Comparison of ENCODE assay signal across 8 cellular contexts in genomic region chr18:47150824-47151366, GRCh38. TPM values are rescaled to one million over a fixed set of nuclear protein-coding genes. Genes with fewer than 3 reads are reported as not detected.
DNase-seq lines count a peak whose midpoint lies in the region; ATAC-seq and TF ChIP-seq lines count a peak whose summit lies in the region.

No MANE protein-coding gene starts in this region.

- H3K27ac ChIP-seq in layer of hippocampus (ENCODE audit: low read depth, low read length) (peak overlapping the region; percentile 87), subcutaneous abdominal adipose tissue (ENCODE audit: low read depth, low read length) (peak overlapping the region; percentile 77)

- no peaks in the 10 kb centered on the region for H3K27me3 Mint-ChIP-seq in Calu3 (ENCODE audit: unreplicated experiment)
- H3K27me3 Mint-ChIP-seq in brain = peaks cover 6% of the 10 kb centered on the region

- H3K36me3 Mint-ChIP-seq in Calu3 (ENCODE audit: insufficient read depth, unreplicated experiment) (peaks cover 22% of the 10 kb centered on the region), brain (peaks cover 7% of the 10 kb centered on the region)

- H3K9ac ChIP-seq in subcutaneous abdominal adipose tissue (ENCODE audit: low read length in 5 of 5) = peak overlapping the region; percentile 28 to 98 (median 91)

- in situ Hi-C loops in G401 (cut with HindIII; ENCODE audit: low sequenced_read_pairs) = no loop called here

- ATAC-seq in GM21529 (IDR thresholded peaks at IDR 0.05; ENCODE audit: unreplicated experiment) = peak; percentile 24

- H3K4me3 Mint-ChIP-seq in Calu3 (ENCODE audit: low read depth, unreplicated experiment) = peak overlapping the region; percentile 93
- H3K4me3 Mint-ChIP-seq in brain = peak overlapping the region; percentile 96 to 99 (median 98)

- H3K27me3 ChIP-seq in layer of hippocampus (ENCODE audit: control insufficient read depth, insufficient read depth, low read length) = no peaks in the 10 kb centered on the region
- H3K27me3 ChIP-seq in subcutaneous abdominal adipose tissue (ENCODE audit: control insufficient read depth in 5 of 5, insufficient read depth in 4 of 5, low read length in 5 of 5) = no peaks in the 10 kb centered on the region

- peaks cover 10 to 24% (median 13%) of the 10 kb centered on the region in 5 donors for H3K36me3 ChIP-seq in subcutaneous abdominal adipose tissue (ENCODE audit: control insufficient read depth in 5 of 5, insufficient read depth in 5 of 5, low read length in 5 of 5)

- DNase-seq in Calu3 = no peak
- DNase-seq in NAMALWA (ENCODE audit: low spot score) = peak; percentile 15
- DNase-seq in G401 (ENCODE audit: low spot score) = no peak
- DNase-seq in NCI-H1048 (lab: John Stamatoyannopoulos, UW) = no peak

- H3K9me3 ChIP-seq in subcutaneous abdominal adipose tissue (ENCODE audit: control insufficient read depth in 5 of 5, low read length in 5 of 5) = no peaks in the 10 kb centered on the region

- H3K4me3 ChIP-seq in subcutaneous abdominal adipose tissue (ENCODE audit: low read depth in 1 of 5, low read length in 5 of 5) = peak overlapping the region; percentile 83 to 97 (median 90)

- TSS peak; percentile 26 for BruUV-seq in Calu3 (replicated peaks; lab: Mats Ljungman, UMichigan)

- no peak for TF ChIP-seq CTCF in Calu3 (IDR thresholded peaks at IDR 0.05; ENCODE audit: unreplicated experiment)
- no peak for TF ChIP-seq CTCF in brain (conservative IDR thresholded peaks at IDR 0.05)

- CTCF ChIA-PET in Calu3 (lab: Charles Lee) = interaction anchor here (0.6 to 1.6 kb wide), 2 partner anchors 15 to 54 kb away, joined by 5 to 6 read pairs; no protein-coding TSS in a partner anchor

- H3K4me1 ChIP-seq in subcutaneous abdominal adipose tissue (ENCODE audit: control insufficient read depth in 5 of 5, insufficient read depth in 5 of 5, low read length in 5 of 5) = peaks cover 3 to 23% (median 20%) of the 10 kb centered on the region in 5 donors

- intact Hi-C loops in Calu3 (cut with micrococcal nuclease; ENCODE audit: unreplicated experiment) = no loop called here

- H3K27ac Mint-ChIP-seq in Calu3 (ENCODE audit: unreplicated experiment) (peak overlapping the region; percentile 91), brain (peak overlapping the region; percentile 99 to 100 (median 99))

- H3K9me3 Mint-ChIP-seq in Calu3 (ENCODE audit: low read depth, unreplicated experiment) (no peaks in the 10 kb centered on the region), brain (peaks cover 0 to 4% (median 0%) of the 10 kb centered on the region in 5 experiments)

- H3K4me1 Mint-ChIP-seq in Calu3 (ENCODE audit: low read depth, unreplicated experiment) (peaks cover 31% of the 10 kb centered on the region), brain (peaks cover 52% of the 10 kb centered on the region)

RNA-seq across cellular contexts. Expression of gene HDHD2, which starts 0.6 kb away (rescaled TPM):
- 30.1 and 31.6 TPM in 2 replicates for total RNA-seq in Calu3 (2022)
- polyA plus RNA-seq in brain (ENCODE audit: insufficient read depth, low read depth, low replicate concordance) = 40.2 TPM
- 6.6 and 15.8 TPM in 2 replicates for total RNA-seq in G401 (2014; rRNA removed; shearing (Covaris generic))

RNA-seq across cellular contexts. Expression of gene IER3IP1, which starts 25.3 kb away (rescaled TPM):
- 18.1 and 20.4 TPM in 2 replicates for total RNA-seq in Calu3 (2022)
- polyA plus RNA-seq in brain (ENCODE audit: insufficient read depth, low read depth, low replicate concordance) = 9.6 TPM
- total RNA-seq in G401 (2014; rRNA removed; shearing (Covaris generic)) = 29.2 and 34.2 TPM in 2 replicates
